ENCODE assay signal across 8 cellular contexts in genomic region chr15:65184305-65184943, GRCh38. TPM values are rescaled to one million over a fixed set of nuclear protein-coding genes. Genes with fewer than 3 reads are reported as not detected.
DNase-seq lines count a peak whose midpoint lies in the region; ATAC-seq, FAIRE-seq and TF ChIP-seq lines count a peak whose summit lies in the region.

No MANE protein-coding gene starts in this region.

- H3K4me3 Mint-ChIP-seq in T-helper 17 cell (peak overlapping the region; percentile 93), immature natural killer cell (peak overlapping the region; percentile 88 to 96 (median 95))

- H3K27me3 ChIP-seq in brain microvascular endothelial cell (replicated peaks) (no peaks in the 10 kb centered on the region), small intestine (ENCODE audit: control insufficient read depth in 2 of 2, insufficient read depth in 2 of 2, low read length in 2 of 2) (no peaks in the 10 kb centered on the region)

- H3K36me3 ChIP-seq in brain microvascular endothelial cell (replicated peaks) (peaks cover 2% of the 10 kb centered on the region), small intestine (ENCODE audit: control insufficient read depth in 2 of 2, insufficient read depth in 2 of 2, low read length in 2 of 2) (peaks cover 0 to 1% of the 10 kb centered on the region in 2 donors)

- TF ChIP-seq CTCF in brain microvascular endothelial cell (IDR thresholded peaks at IDR 0.05; ENCODE audit: low read depth, low read length, missing control alignments), result no peak

- no peaks in the 10 kb centered on the region for H3K9me3 Mint-ChIP-seq in immature natural killer cell

- ATAC-seq in GM19438 (IDR thresholded peaks at IDR 0.05; ENCODE audit: low read depth, unreplicated experiment) (peak; percentile 15), T-helper 17 cell (no peak)

- FAIRE-seq in small intestine (lab: Jason Lieb, UNC), result no peak

- H3K4me3 ChIP-seq in brain microvascular endothelial cell (ENCODE audit: low read depth, low read length) (peak overlapping the region; percentile 93), small intestine (ENCODE audit: low read depth in 1 of 2, low read length in 2 of 2) (peak overlapping the region; percentile 80 to 95)

- H3K9me3 ChIP-seq in T-helper 17 cell (ENCODE audit: control insufficient read depth, low read length, poor library complexity, severe bottlenecking) (no peaks in the 10 kb centered on the region), small intestine (ENCODE audit: control insufficient read depth, low read depth) (no peaks in the 10 kb centered on the region)

- H3K4me1 Mint-ChIP-seq in T-helper 17 cell, result peaks cover 17% of the 10 kb centered on the region
- H3K4me1 Mint-ChIP-seq in immature natural killer cell, result peaks cover 30 to 51% of the 10 kb centered on the region in 2 donors

- H3K4me1 ChIP-seq in small intestine (ENCODE audit: control insufficient read depth in 2 of 2, insufficient read depth in 1 of 2, low read depth in 1 of 2, low read length in 1 of 2), result peaks cover 0 to 2% of the 10 kb centered on the region in 2 donors

- H3K27me3 Mint-ChIP-seq in T-helper 17 cell, result no peaks in the 10 kb centered on the region
- H3K27me3 Mint-ChIP-seq in immature natural killer cell (ENCODE audit: low read depth in 3 of 3), result peaks cover 0 to 6% (median 2%) of the 10 kb centered on the region in 3 donors

- in situ Hi-C loops in brain microvascular endothelial cell (cut with HindIII; ENCODE audit: low pct_ligation_motif_present, low sequenced_read_pairs), result no loop called here

- 0% methylated on average over 31 to 36 of the region's 36 CpGs for WGBS in small intestine, 3 donors

- peak in 12 of 14 donors; percentile 7 to 74 (median 62) for DNase-seq in C1 segment of cervical spinal cord (lab: John Stamatoyannopoulos, UW)
- peak in 44 of 76 experiments; percentile 3 to 59 (median 24) for DNase-seq in HUDEP-2 (lab: John Stamatoyannopoulos, UW; ENCODE audit: unreplicated experiment in 76 of 76)
- peak in 1 of 3 donors; percentile 19 for DNase-seq in T-helper 17 cell
- peak; percentile 68 for DNase-seq in brain microvascular endothelial cell
- DNase-seq in immature natural killer cell, result peak; percentile 27 to 38 (median 37)
- DNase-seq in small intestine, result peak; percentile 60
- DNase-seq in middle frontal gyrus (ENCODE audit: extremely low spot score, low spot score), result no peak

- no peaks in the 10 kb centered on the region for H3K36me3 Mint-ChIP-seq in T-helper 17 cell (ENCODE audit: low read depth)
- peaks cover 0 to 7% (median 0%) of the 10 kb centered on the region in 3 donors for H3K36me3 Mint-ChIP-seq in immature natural killer cell

- H3K27ac ChIP-seq in brain microvascular endothelial cell (peak overlapping the region; percentile 68), small intestine (ENCODE audit: low read depth in 1 of 2, low read length in 1 of 2) (peak overlapping the region; percentile 95 to 98)

- H3K27ac Mint-ChIP-seq in T-helper 17 cell, result peak overlapping the region; percentile 93
- H3K27ac Mint-ChIP-seq in immature natural killer cell, result peak overlapping the region; percentile 89 to 97 (median 94)

RNA-seq across cellular contexts. Expression of gene CLPX, which starts 0.7 kb away (rescaled TPM):
- total RNA-seq in T-helper 17 cell, result 10 to 100 TPM; 30.8 to 35.0 TPM
- polyA plus RNA-seq in immature natural killer cell (10 to 100 TPM; 18.5 to 36.0 (median 23.4) TPM), small intestine (10 to 100 TPM; 13.2 to 18.6 (median 18.2) TPM)

RNA-seq across cellular contexts. Expression of gene CILP, which starts 26.8 kb away (rescaled TPM):
- under 1 TPM; 0.22 to 0.26 TPM for total RNA-seq in T-helper 17 cell
- polyA plus RNA-seq in immature natural killer cell (under 1 TPM in 1 of 3 donors, not detected in 2; 0.06 TPM), small intestine (1 to 10 TPM in 1 of 3 donors, under 1 TPM in 2; 0.67 to 8.7 (median 0.81) TPM)

RNA-seq across cellular contexts. Expression of gene PDCD7, which starts 50.8 kb away (rescaled TPM):
- total RNA-seq in T-helper 17 cell, result 10 to 100 TPM; 20.3 to 23.4 TPM
- polyA plus RNA-seq in immature natural killer cell (10 to 100 TPM in 2 of 3 donors, 1 to 10 TPM in 1; 8.9 to 14.7 (median 14.4) TPM), small intestine (10 to 100 TPM in 2 of 3 donors, 1 to 10 TPM in 1; 8.4 to 12.3 (median 11.6) TPM)
